ENCODE assay signal across 9 cellular contexts in the genomic region with DNA sequence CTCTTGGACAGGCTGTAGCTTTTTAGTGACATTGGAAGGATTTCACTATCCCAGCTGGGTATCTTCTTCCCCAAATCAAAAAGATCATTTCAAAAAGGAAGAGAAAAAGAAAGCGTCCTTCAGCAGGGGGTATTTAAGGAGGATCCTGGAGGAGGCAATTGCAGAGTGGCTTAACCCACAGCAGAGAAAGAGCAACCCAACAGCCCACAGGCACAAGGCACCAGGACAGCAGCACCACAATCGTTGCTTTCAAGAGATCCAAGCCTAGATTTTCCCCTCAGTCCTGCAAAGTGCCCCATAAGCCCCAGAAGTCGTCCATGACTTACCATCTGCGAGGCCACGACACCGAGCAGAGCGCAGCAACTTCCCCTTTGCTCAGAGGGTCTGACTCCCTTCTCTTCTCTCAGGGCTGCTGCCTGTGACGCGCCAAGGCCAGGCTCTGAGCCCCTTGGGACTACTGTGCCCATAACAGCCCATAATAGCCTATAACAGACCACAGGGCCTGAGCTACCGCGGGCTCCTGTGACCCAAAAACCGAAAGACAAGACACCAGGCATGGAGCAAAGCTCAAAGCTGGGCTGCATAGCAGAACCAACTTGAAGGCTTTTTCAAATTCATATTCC. TPM values are rescaled to one million over a fixed set of nuclear protein-coding genes. Genes with fewer than 3 reads are reported as not detected.
DNase-seq lines count a peak whose midpoint lies in the region; ATAC-seq and TF ChIP-seq lines count a peak whose summit lies in the region.
"Had no signal": no experiment of that assay in that cellular context is flagged by ENCODE, and none has a peak within 500 bp of the region (broad histone marks: within the 10 kb centered on the region; RNA-seq: fewer than 3 reads in every experiment).

No MANE protein-coding gene starts in this region.

- H3K4me1 ChIP-seq in lower lobe of right lung = peaks cover 12% of the 10 kb centered on the region

- no peaks in the 10 kb centered on the region for H3K36me3 ChIP-seq in lower lobe of right lung

- DNase-seq in HL-60 (ENCODE audit: low read depth in 1 of 2, low spot score in 1 of 2) = peak in 1 of 2 experiments; percentile 86
- peak; percentile 52 for DNase-seq in lower lobe of right lung
- DNase-seq in activated CD4-positive, alpha-beta T cell treated with anti-CD3 and anti-CD28 coated beads for 1 hour = no peak
- DNase-seq in activated CD4-positive, CD25-positive, alpha-beta regulatory T cell treated with anti-CD3 and anti-CD28 coated beads, Interleukin-2, amount 50 U/mL, for 72 hours = no peak
- DNase-seq in NCI-H1436 treated with DMSO at 0.1 percent for 48 hours (lab: John Stamatoyannopoulos, UW) = no peak
- no peak for DNase-seq in hepatic stellate cell (ENCODE audit: low spot score)

- no peaks in the 10 kb centered on the region for H3K27me3 ChIP-seq in HL-60 (ENCODE audit: insufficient read depth, poor library complexity, severe bottlenecking)
- no peaks in the 10 kb centered on the region for H3K27me3 ChIP-seq in lower lobe of right lung (ENCODE audit: low read depth)

- H3K4me3 ChIP-seq in HL-60 (replicated peaks; ENCODE audit: insufficient read depth, low read length) (no peak overlapping the region), lower lobe of right lung (no peak overlapping the region)

- ATAC-seq in GM18519 (IDR thresholded peaks at IDR 0.05; ENCODE audit: low FRiP score, unreplicated experiment) (peak; percentile 66), GM21737 (IDR thresholded peaks at IDR 0.05; ENCODE audit: unreplicated experiment) (peak; percentile 72), lower lobe of right lung (peak; percentile 37 to 80)
- ATAC-seq: HCT116 had no signal

- H3K27ac ChIP-seq in HL-60 (replicated peaks) (peak overlapping the region; percentile 64), lower lobe of right lung (peak overlapping the region; percentile 20)

- H3K9me3 ChIP-seq in lower lobe of right lung = no peaks in the 10 kb centered on the region

- intact Hi-C loops in lower lobe of right lung (cut with DNase I) = no loop called here

- TF ChIP-seq CTCF in HL-60 (IDR thresholded peaks at IDR 0.05; ENCODE audit: insufficient read depth, low read length) (no peak), lower lobe of right lung (IDR thresholded peaks at IDR 0.05) (no peak)

RNA-seq across cellular contexts. Expression of a gene that starts 19.7 kb away (rescaled TPM):
- total RNA-seq in lower lobe of right lung = 71.6 TPM
